9 cellular contexts compared by ENCODE assay signal in the genomic region with DNA sequence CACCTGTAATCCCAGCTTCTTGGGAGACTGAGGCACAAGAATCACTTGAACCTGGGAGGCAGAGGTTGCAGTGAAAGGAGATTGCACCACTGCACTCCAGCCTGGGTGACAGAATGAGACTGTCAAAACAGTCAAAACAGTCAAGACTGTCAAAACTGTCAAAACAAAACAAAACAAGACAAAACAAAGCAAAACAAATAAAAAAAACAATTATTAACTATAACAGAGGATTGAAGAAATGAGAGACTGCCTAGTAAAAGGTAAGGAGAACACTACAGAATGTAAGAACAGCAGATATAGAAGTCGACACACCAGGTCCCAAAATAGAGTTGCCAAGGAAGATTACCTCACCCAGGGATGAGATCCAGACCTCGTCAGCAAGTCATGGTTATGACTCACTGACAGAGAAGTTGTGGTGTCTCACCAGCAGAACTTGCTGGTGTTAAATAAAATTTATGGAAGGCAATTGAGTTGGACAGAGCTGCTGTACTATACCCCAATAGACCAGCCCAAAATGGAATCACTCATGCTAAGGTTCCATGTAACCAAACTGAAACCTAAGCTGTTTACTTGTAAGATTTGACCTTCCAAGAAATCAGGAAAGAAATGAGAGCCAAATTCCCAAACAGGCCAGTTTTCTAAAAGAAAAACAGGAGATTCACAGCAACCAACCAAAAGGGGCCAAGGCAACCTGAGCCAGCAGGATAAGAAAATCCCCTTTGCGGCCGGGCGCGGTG. TPM values are rescaled to one million over a fixed set of nuclear protein-coding genes. Genes with fewer than 3 reads are reported as not detected.
A peak's percentile ranks its signal among the peaks of the same experiment; 100 is the strongest.
DNase-seq lines count a peak whose midpoint lies in the region; ATAC-seq, FAIRE-seq and TF ChIP-seq lines count a peak whose summit lies in the region.
"Had no signal": no experiment of that assay in that cellular context is flagged by ENCODE, and none has a peak within 500 bp of the region (broad histone marks: within the 10 kb centered on the region; RNA-seq: fewer than 3 reads in every experiment).

No MANE protein-coding gene starts in this region.

- no peaks in the 10 kb centered on the region for H4K20me1 ChIP-seq in endothelial cell of umbilical vein (replicated peaks; ENCODE audit: control insufficient read depth, extremely low read depth, insufficient read depth, low read length)

- peak; percentile 77 for DNase-seq in CD14-positive monocyte (ENCODE audit: low spot score)
- DNase-seq in MV-4-11 (lab: John Stamatoyannopoulos, UW) = peak; percentile 83
- DNase-seq in endothelial cell of umbilical vein (ENCODE audit: low read depth, low spot score) = no peak
- peak; percentile 86 for DNase-seq in myocyte (ENCODE audit: low read depth)
- DNase-seq in NCI-H2029 treated with DMSO at 0.1 percent for 48 hours (lab: John Stamatoyannopoulos, UW) = no peak
- DNase-seq in retina = no peak
- DNase-seq: activated naive CD4-positive, alpha-beta T cell treated with anti-CD3 and anti-CD28 coated beads, Interleukin-2, amount 50 U/mL, for 16 hours had no signal

- intact Hi-C loops in CD14-positive monocyte (cut with micrococcal nuclease) (loop anchor here in 1 of 2 donors (10.0 kb wide), 1 partner anchor 46 kb away; a partner anchor contains a TSS), endothelial cell of umbilical vein (cut with micrococcal nuclease) (loop anchor here (10.0 kb wide), 1 partner anchor 496 kb away; no protein-coding TSS in a partner anchor)

- no TSS peak for BruUV-seq in endothelial cell of umbilical vein (replicated peaks; lab: Mats Ljungman, UMichigan)

- peaks cover 2 to 6% of the 10 kb centered on the region in 2 donors for H3K36me3 Mint-ChIP-seq in CD14-positive monocyte
- H3K36me3 Mint-ChIP-seq in stimulated activated memory B cell treated with anti-CD40 and anti-IgM and Interleukin-4, amounts not matched to agents 10 μg/mL and 1 μg/mL and 100 μg/mL, for 72 hours = no peaks in the 10 kb centered on the region

- dilution Hi-C loops in endothelial cell of umbilical vein (cut with MboI; ENCODE audit: extremely low pct_ligation_motif_present, low sequenced_read_pairs) = no loop called here

- H3K27ac ChIP-seq in endothelial cell of umbilical vein (ENCODE audit: insufficient read depth, low read depth, low read length) = no peak overlapping the region

- peaks cover 0 to 22% (median 10%) of the 10 kb centered on the region in 7 donors for H3K9me3 Mint-ChIP-seq in CD14-positive monocyte
- H3K9me3 Mint-ChIP-seq in stimulated activated memory B cell treated with anti-CD40 and anti-IgM and Interleukin-4, amounts not matched to agents 10 μg/mL and 1 μg/mL and 100 μg/mL, for 72 hours = peaks cover 3% of the 10 kb centered on the region

- H3K36me3 ChIP-seq in endothelial cell of umbilical vein (ENCODE audit: control insufficient read depth in 2 of 2, extremely low read depth in 1 of 2, insufficient read depth in 2 of 2, low read length in 2 of 2) = no peaks in the 10 kb centered on the region

- H2AFZ ChIP-seq in endothelial cell of umbilical vein (ENCODE audit: low read depth, low read length) = no peak overlapping the region

- no peak overlapping the region for H3K4me2 ChIP-seq in endothelial cell of umbilical vein (ENCODE audit: insufficient read depth, low read length)

- TF ChIP-seq CTCF in CD14-positive monocyte (IDR thresholded peaks at IDR 0.05) (no peak), endothelial cell of umbilical vein (IDR thresholded peaks at IDR 0.05; ENCODE audit: extremely low read depth in 1 of 2, insufficient read depth in 1 of 2, low read depth in 1 of 2, low read length in 2 of 2) (no peak)

- ATAC-seq in stimulated activated memory B cell treated with anti-CD40 and anti-IgM and Interleukin-4, amounts not matched to agents 10 μg/mL and 1 μg/mL and 100 μg/mL, for 72 hours = no peak
- no peak for ATAC-seq in HG02852 (IDR thresholded peaks at IDR 0.05; ENCODE audit: unreplicated experiment)

- no peak overlapping the region for H3K4me3 ChIP-seq in endothelial cell of umbilical vein (replicated peaks in 1 of 3; ENCODE audit: insufficient read depth in 1 of 3, low read depth in 1 of 3, low read length in 3 of 3)

- no peak for FAIRE-seq in endothelial cell of umbilical vein (lab: Jason Lieb, UNC)

- H3K27me3 Mint-ChIP-seq in CD14-positive monocyte (ENCODE audit: low read depth in 3 of 3) = peaks cover 0 to 7% (median 0%) of the 10 kb centered on the region in 3 donors
- H3K27me3 Mint-ChIP-seq in stimulated activated memory B cell treated with anti-CD40 and anti-IgM and Interleukin-4, amounts not matched to agents 10 μg/mL and 1 μg/mL and 100 μg/mL, for 72 hours = no peaks in the 10 kb centered on the region

- H3K4me1 Mint-ChIP-seq in CD14-positive monocyte = peaks cover 34% of the 10 kb centered on the region
- H3K4me1 Mint-ChIP-seq in stimulated activated memory B cell treated with anti-CD40 and anti-IgM and Interleukin-4, amounts not matched to agents 10 μg/mL and 1 μg/mL and 100 μg/mL, for 72 hours = no peaks in the 10 kb centered on the region

- POLR2A ChIA-PET in endothelial cell of umbilical vein (lab: Charles Lee) = no interaction called here

- CTCF ChIA-PET in endothelial cell of umbilical vein (lab: Charles Lee) = no interaction called here

- TF ChIP-seq POLR2A in endothelial cell of umbilical vein (IDR thresholded peaks at IDR 0.05; ENCODE audit: low read depth, low read length) = no peak

- H3K9ac ChIP-seq in endothelial cell of umbilical vein (replicated peaks; ENCODE audit: extremely low read depth, insufficient read depth, low read length) = no peak overlapping the region

- no peaks in the 10 kb centered on the region for H3K4me1 ChIP-seq in endothelial cell of umbilical vein (ENCODE audit: control insufficient read depth, extremely low read depth, insufficient read depth, low read length)

- H3K4me3 Mint-ChIP-seq in CD14-positive monocyte = peak overlapping the region; percentile 39 to 67
- H3K4me3 Mint-ChIP-seq in stimulated activated memory B cell treated with anti-CD40 and anti-IgM and Interleukin-4, amounts not matched to agents 10 μg/mL and 1 μg/mL and 100 μg/mL, for 72 hours = no peak overlapping the region

- no peaks in the 10 kb centered on the region for H3K9me3 ChIP-seq in endothelial cell of umbilical vein (replicated peaks; ENCODE audit: control insufficient read depth, insufficient read depth, low read length)

- H3K79me2 ChIP-seq in endothelial cell of umbilical vein (ENCODE audit: control insufficient read depth, insufficient read depth, low read length) = no peaks in the 10 kb centered on the region

- no peaks in the 10 kb centered on the region for H3K9me1 ChIP-seq in endothelial cell of umbilical vein (replicated peaks; ENCODE audit: control insufficient read depth, extremely low read depth, insufficient read depth, low read length)

- no peaks in the 10 kb centered on the region for H3K27me3 ChIP-seq in endothelial cell of umbilical vein (ENCODE audit: control insufficient read depth in 2 of 2, insufficient read depth in 2 of 2, low read length in 2 of 2)

- H3K27ac Mint-ChIP-seq in CD14-positive monocyte = peak overlapping the region; percentile 96 to 98 (median 96)
- no peak overlapping the region for H3K27ac Mint-ChIP-seq in stimulated activated memory B cell treated with anti-CD40 and anti-IgM and Interleukin-4, amounts not matched to agents 10 μg/mL and 1 μg/mL and 100 μg/mL, for 72 hours

TF ChIP-seq in endothelial cell of umbilical vein, 7 proteins besides CTCF, POLR2A, EP300 and RAD21:
- TF ChIP-seq GATA2 (IDR thresholded peaks at IDR 0.05; ENCODE audit: insufficient read depth, insufficient read length, low read depth, low read length) (no peak), JUN (IDR thresholded peaks at IDR 0.05; ENCODE audit: borderline replicate concordance, insufficient read depth, insufficient read length, low read depth) (peak; percentile 4)

RNA-seq across cellular contexts. Expression of a gene that starts 32.1 kb away (rescaled TPM):
- polyA plus RNA-seq in CD14-positive monocyte (10 to 100 TPM; 41.0 to 51.9 TPM), endothelial cell of umbilical vein (1.6 and 2.7 TPM in 2 replicates)
- total RNA-seq in endothelial cell of umbilical vein (7.6 and 7.7 TPM in 2 replicates), myocyte (3.8 and 5.5 TPM in 2 replicates)
- 2.7 and 3.0 TPM in 2 replicates for polyA plus RNA-seq in endothelial cell of umbilical vein (2011; cell fraction: cytosol; rRNA removed)
- polyA plus RNA-seq in endothelial cell of umbilical vein (2011; cell fraction: nucleus; rRNA removed) = 7.3 and 8.0 TPM in 2 replicates
- polyA plus RNA-seq in endothelial cell of umbilical vein (2012) = 4.3 and 5.4 TPM in 2 replicates
- polyA minus RNA-seq in endothelial cell of umbilical vein = 4.6 and 5.4 TPM in 2 replicates
- 8.7 TPM for polyA minus RNA-seq in endothelial cell of umbilical vein (2011; cell fraction: cytosol; rRNA and poly(A)+ RNA removed)
- 3.8 and 5.8 TPM in 2 replicates for polyA minus RNA-seq in endothelial cell of umbilical vein (2011; cell fraction: nucleus; rRNA and poly(A)+ RNA removed)
- 1.4 TPM for polyA plus RNA-seq in myocyte (2012)

RNA-seq across cellular contexts. Expression of a gene that starts 43.6 kb away (rescaled TPM):
- polyA plus RNA-seq in CD14-positive monocyte (10 to 100 TPM; 22.2 to 28.7 TPM), endothelial cell of umbilical vein (not detected in 2 replicates)
- total RNA-seq in endothelial cell of umbilical vein (not detected in 2 replicates), myocyte (not detected in 2 replicates)
- not detected in 2 replicates for polyA plus RNA-seq in endothelial cell of umbilical vein (2011; cell fraction: cytosol; rRNA removed)
- polyA plus RNA-seq in endothelial cell of umbilical vein (2011; cell fraction: nucleus; rRNA removed) = not detected in 2 replicates
- not detected in 2 replicates for polyA plus RNA-seq in endothelial cell of umbilical vein (2012)
- polyA minus RNA-seq in endothelial cell of umbilical vein = not detected in 2 replicates
- not detected for polyA minus RNA-seq in endothelial cell of umbilical vein (2011; cell fraction: cytosol; rRNA and poly(A)+ RNA removed)
- polyA minus RNA-seq in endothelial cell of umbilical vein (2011; cell fraction: nucleus; rRNA and poly(A)+ RNA removed) = not detected in 2 replicates
- not detected for polyA plus RNA-seq in myocyte (2012)

Comparison
In these comparisons a context has a peak if more than half of its experiments do, and no peak if none do; other contexts are left out.
1. DNase-seq: peak in CD14-positive monocyte (single experiment), MV-4-11 (single experiment) and myocyte (single experiment); none in endothelial cell of umbilical vein (single experiment), NCI-H2029 treated with DMSO at 0.1 percent for 48 hours (single experiment) and retina (single experiment).